8 cellular contexts compared by ENCODE assay signal in genomic region chr2:23385351-23385747, GRCh38. TPM values are rescaled to one million over a fixed set of nuclear protein-coding genes. Genes with fewer than 3 reads are reported as not detected.
DNase-seq lines count a peak whose midpoint lies in the region; ATAC-seq, FAIRE-seq and TF ChIP-seq lines count a peak whose summit lies in the region.

No MANE protein-coding gene starts in this region.

- H3K4me3 ChIP-seq in gastroesophageal sphincter, result peak overlapping the region; percentile 80 to 93
- H3K4me3 ChIP-seq in pancreas, result peak overlapping the region; percentile 33 to 56 (median 40)

- peaks cover 0 to 53% (median 0%) of the 10 kb centered on the region in 3 donors for H3K4me1 ChIP-seq in gastroesophageal sphincter
- H3K4me1 ChIP-seq in pancreas, result peaks cover 0 to 1% (median 0%) of the 10 kb centered on the region in 3 donors

- no peak for FAIRE-seq in pancreas (lab: Jason Lieb, UNC)

- no peak for TF ChIP-seq EP300 in gastroesophageal sphincter (IDR thresholded peaks at IDR 0.05)

- ATAC-seq in GM21381 (IDR thresholded peaks at IDR 0.05; ENCODE audit: unreplicated experiment) (peak; percentile 22), HG03521 (IDR thresholded peaks at IDR 0.05; ENCODE audit: unreplicated experiment) (peak; percentile 25), gastroesophageal sphincter (peak; percentile 61), pancreas (peak in 3 of 4 donors; percentile 4 to 32 (median 4))

- H3K27me3 ChIP-seq in gastroesophageal sphincter (no peaks in the 10 kb centered on the region), pancreas (peaks cover 0 to 9% (median 0%) of the 10 kb centered on the region in 4 donors)

- TF ChIP-seq CTCF in gastroesophageal sphincter (IDR thresholded peaks at IDR 0.05), result peak in 2 of 4 experiments; percentile 25 to 36
- TF ChIP-seq CTCF in pancreas (IDR thresholded peaks at IDR 0.05), result no peak

- no peaks in the 10 kb centered on the region for H3K36me3 ChIP-seq in gastroesophageal sphincter
- H3K36me3 ChIP-seq in pancreas, result no peaks in the 10 kb centered on the region

- intact Hi-C loops in pancreas (cut with DNase I), result no loop called here

- no peak for TF ChIP-seq POLR2A in gastroesophageal sphincter (IDR thresholded peaks at IDR 0.05)

- H3K27ac ChIP-seq in gastroesophageal sphincter, result peak overlapping the region; percentile 67 to 95 (median 94)
- H3K27ac ChIP-seq in pancreas, result peak overlapping the region in 1 of 4 donors; percentile 13

- H3K9me3 ChIP-seq in gastroesophageal sphincter (no peaks in the 10 kb centered on the region), pancreas (no peaks in the 10 kb centered on the region)

- DNase-seq in GM03348 (ENCODE audit: low spot score) (peak; percentile 85), pancreas (peak in 4 of 6 donors; percentile 15 to 79 (median 54)), GF-D8 (lab: John Stamatoyannopoulos, UW) (no peak), NCI-H1694 (lab: John Stamatoyannopoulos, UW) (no peak)
- DNase-seq in activated CD4-positive, CD25-positive, alpha-beta regulatory T cell treated with anti-CD3 and anti-CD28 coated beads, Interleukin-2, amount 50 U/mL, for 72 hours, result peak; percentile 33

- WGBS in gastroesophageal sphincter (ENCODE audit: low coverage in 1 of 2), 2 donors, result no CpG with 5 or more reads among the region's 52 CpGs
- WGBS in pancreas, 2 donors, result 1% methylated on average over 28 to 51 of the region's 52 CpGs

RNA-seq across cellular contexts. Expression of gene KLHL29, which starts 0.4 kb away (rescaled TPM):
- total RNA-seq in gastroesophageal sphincter (10 to 100 TPM; 15.2 to 31.5 (median 24.2) TPM), pancreas (1 to 10 TPM in 4 of 6 donors, under 1 TPM in 2; 0.91 to 3.7 (median 1.7) TPM)
- 1 to 10 TPM; 4.1 to 6.6 TPM for polyA plus RNA-seq in pancreas

Comparison
In these comparisons a context has a peak if more than half of its experiments do, and no peak if none do; other contexts are left out.
1. DNase-seq: peak in GM03348 (single experiment), activated CD4-positive, CD25-positive, alpha-beta regulatory T cell treated with anti-CD3 and anti-CD28 coated beads, Interleukin-2, amount 50 U/mL, for 72 hours (single experiment) and pancreas (4 of 6); none in GF-D8 (single experiment) and NCI-H1694 (single experiment).
2. ATAC-seq: peak in every context shown above with its lines; median percentile 61 in gastroesophageal sphincter; 25 in HG03521; 22 in GM21381; 4 in pancreas.